In the genomic region with DNA sequence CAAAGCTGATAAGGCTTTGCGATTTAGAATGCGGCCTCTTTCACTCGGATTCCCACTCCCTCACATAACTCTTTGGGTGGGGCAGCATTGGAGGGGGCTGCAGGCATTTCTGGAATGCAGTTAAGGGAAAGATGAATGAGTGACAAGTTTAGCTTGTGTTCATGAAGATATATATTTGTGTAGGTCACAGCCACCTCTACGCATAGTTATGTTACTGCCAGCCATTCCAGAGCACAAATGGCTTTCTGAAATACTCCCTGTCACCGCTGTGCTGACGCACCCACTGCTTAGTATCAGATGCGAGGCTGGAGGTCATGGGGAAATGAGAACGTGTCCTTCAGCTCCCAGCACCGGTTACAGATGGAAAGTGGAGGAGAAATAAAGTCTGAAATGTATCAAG, we compare ENCODE assay signal across 16 cellular contexts. TPM values are rescaled to one million over a fixed set of nuclear protein-coding genes. Genes with fewer than 3 reads are reported as not detected.
A peak's percentile ranks its signal among the peaks of the same experiment; 100 is the strongest.
DNase-seq lines count a peak whose midpoint lies in the region; ATAC-seq and TF ChIP-seq lines count a peak whose summit lies in the region.
"Had no signal": no experiment of that assay in that cellular context is flagged by ENCODE, and none has a peak within 500 bp of the region (broad histone marks: within the 10 kb centered on the region; RNA-seq: fewer than 3 reads in every experiment).

No MANE protein-coding gene starts in this region.

- H3K27me3 Mint-ChIP-seq in CD4-positive, alpha-beta T cell, result no peaks in the 10 kb centered on the region
- no peaks in the 10 kb centered on the region for H3K27me3 Mint-ChIP-seq in neural progenitor cell (ENCODE audit: insufficient read depth, low read depth)

- intact Hi-C loops in CD4-positive, alpha-beta T cell (cut with DNase I, micrococcal nuclease), result no loop called here
- intact Hi-C loops in right cardiac atrium (cut with DNase I), result no loop called here
- intact Hi-C loops in sigmoid colon (cut with DNase I), result no loop called here

- H3K4me1 ChIP-seq in right cardiac atrium (ENCODE audit: control insufficient read depth, insufficient read depth, low read length) (no peaks in the 10 kb centered on the region), neural progenitor cell (no peaks in the 10 kb centered on the region), sigmoid colon (no peaks in the 10 kb centered on the region)

- no peak for TF ChIP-seq POLR2A in sigmoid colon (IDR thresholded peaks at IDR 0.05)

- peaks cover 66% of the 10 kb centered on the region for H3K4me1 Mint-ChIP-seq in CD4-positive, alpha-beta T cell (ENCODE audit: low read depth)
- no peaks in the 10 kb centered on the region for H3K4me1 Mint-ChIP-seq in neural progenitor cell
- H3K4me1 Mint-ChIP-seq: GM23338 had no signal

- TF ChIP-seq EP300 in sigmoid colon (IDR thresholded peaks at IDR 0.05), result no peak

- no peaks in the 10 kb centered on the region for H3K36me3 Mint-ChIP-seq in CD4-positive, alpha-beta T cell (ENCODE audit: low read depth)
- H3K36me3 Mint-ChIP-seq in neural progenitor cell, result no peaks in the 10 kb centered on the region
- H3K36me3 Mint-ChIP-seq: CD4-positive, CD25-positive, alpha-beta regulatory T cell had no signal

- WGBS in right cardiac atrium, result 47% methylated on average over 9 of the region's 9 CpGs
- 25 to 70% methylated on average over 9 of the region's 9 CpGs for WGBS in sigmoid colon, 2 donors

- H3K27me3 ChIP-seq in CD4-positive, alpha-beta T cell (ENCODE audit: control insufficient read depth, insufficient read depth, low read length), result no peaks in the 10 kb centered on the region
- H3K27me3 ChIP-seq in right cardiac atrium (ENCODE audit: control insufficient read depth, insufficient read depth) (no peaks in the 10 kb centered on the region), neural progenitor cell (no peaks in the 10 kb centered on the region), sigmoid colon (no peaks in the 10 kb centered on the region)

- no peaks in the 10 kb centered on the region for H3K9me3 Mint-ChIP-seq in CD4-positive, alpha-beta T cell
- H3K9me3 Mint-ChIP-seq in neural progenitor cell, result no peaks in the 10 kb centered on the region
- H3K9me3 Mint-ChIP-seq: CD4-positive, CD25-positive, alpha-beta regulatory T cell; GM23338 had no signal

- H3K36me3 ChIP-seq in neural progenitor cell (no peaks in the 10 kb centered on the region), sigmoid colon (no peaks in the 10 kb centered on the region)

- H3K79me2 ChIP-seq in neural progenitor cell (ENCODE audit: low read depth), result no peaks in the 10 kb centered on the region

- no peak for DNase-seq in CD4-positive, alpha-beta T cell
- DNase-seq in NCI-H526 (lab: John Stamatoyannopoulos, UW) (peak; percentile 57 to 72), right cardiac atrium (no peak), neural progenitor cell (ENCODE audit: low spot score) (no peak), sigmoid colon (no peak), NCI-H187 (lab: John Stamatoyannopoulos, UW) (no peak)
- DNase-seq: CD4-positive, CD25-positive, alpha-beta regulatory T cell; DMS79; KBM-7; NCI-H1048; NCI-H2107; NCI-H226 had no signal

- H3F3A ChIP-seq in neural progenitor cell (ENCODE audit: low read depth), result no peaks in the 10 kb centered on the region

- peak overlapping the region; percentile 16 for H3K27ac Mint-ChIP-seq in CD4-positive, alpha-beta T cell
- H3K27ac Mint-ChIP-seq in neural progenitor cell, result peak overlapping the region; percentile 60
- H3K27ac Mint-ChIP-seq: GM23338 had no signal

- no peak overlapping the region for H3K4me3 Mint-ChIP-seq in CD4-positive, alpha-beta T cell
- H3K4me3 Mint-ChIP-seq in neural progenitor cell, result no peak overlapping the region
- H3K4me3 Mint-ChIP-seq: GM23338 had no signal

- no peaks in the 10 kb centered on the region for H4K20me1 ChIP-seq in neural progenitor cell (ENCODE audit: low read depth)

- no peak for TF ChIP-seq CTCF in CD4-positive, alpha-beta T cell (IDR thresholded peaks at IDR 0.05)
- TF ChIP-seq CTCF in neural progenitor cell (IDR thresholded peaks at IDR 0.05) (no peak), sigmoid colon (IDR thresholded peaks at IDR 0.05) (no peak)

- ATAC-seq in CD4-positive, alpha-beta T cell (ENCODE audit: poor library complexity), result no peak
- ATAC-seq in right cardiac atrium (peak; percentile 47 to 74), HG03457 (IDR thresholded peaks at IDR 0.05; ENCODE audit: unreplicated experiment) (no peak), GM18861 (IDR thresholded peaks at IDR 0.05; ENCODE audit: unreplicated experiment) (no peak)
- ATAC-seq: GM23338 had no signal

- no peak overlapping the region for H3K4me2 ChIP-seq in neural progenitor cell
- H3K4me2 ChIP-seq: GM23338 had no signal

- CTCF ChIA-PET in CD4-positive, alpha-beta T cell (lab: Charles Lee), result no interaction called here

- H3K4me3 ChIP-seq in right cardiac atrium (ENCODE audit: low read length) (no peak overlapping the region), neural progenitor cell (no peak overlapping the region), sigmoid colon (no peak overlapping the region)
- H3K4me3 ChIP-seq: GM23338 had no signal

- H3K9ac ChIP-seq in neural progenitor cell, result no peak overlapping the region

- no peak overlapping the region for H2AFZ ChIP-seq in neural progenitor cell (replicated peaks)
- H2AFZ ChIP-seq: GM23338 had no signal

- H3K27ac ChIP-seq in CD4-positive, alpha-beta T cell (ENCODE audit: low read depth, low read length), result no peak overlapping the region
- H3K27ac ChIP-seq in right cardiac atrium (ENCODE audit: low read length) (no peak overlapping the region), neural progenitor cell (no peak overlapping the region), sigmoid colon (no peak overlapping the region)
- H3K27ac ChIP-seq: RWPE1 had no signal

- POLR2A ChIA-PET in CD4-positive, alpha-beta T cell (lab: Charles Lee), result no interaction called here

- no peaks in the 10 kb centered on the region for H3K9me3 ChIP-seq in CD4-positive, alpha-beta T cell (ENCODE audit: control insufficient read depth, low read length)
- no peaks in the 10 kb centered on the region for H3K9me3 ChIP-seq in right cardiac atrium (ENCODE audit: control insufficient read depth, low read length)
- H3K9me3 ChIP-seq in neural progenitor cell (ENCODE audit: low read depth), result no peaks in the 10 kb centered on the region
- no peaks in the 10 kb centered on the region for H3K9me3 ChIP-seq in sigmoid colon

RNA-seq across cellular contexts. Expression of gene ATP1A1, which starts 54.1 kb away (rescaled TPM):
- 100 to 1,000 TPM; 251 to 262 TPM for total RNA-seq in CD4-positive, alpha-beta T cell
- total RNA-seq in right cardiac atrium (100 to 1,000 TPM; 166 to 326 (median 226) TPM), neural progenitor cell (ENCODE audit: low replicate concordance) (61.5 and 92.5 TPM in 2 replicates), sigmoid colon (100 to 1,000 TPM in 1 of 4 donors, 10 to 100 TPM in 3; 88.6 to 101 (median 91.8) TPM)
- polyA plus RNA-seq in right cardiac atrium (155 TPM), sigmoid colon (1,000 to 10,000 TPM in 1 of 3 donors, 100 to 1,000 TPM in 2; 260 to 1,099 (median 270) TPM)

Comparison
In these comparisons a context has a peak if more than half of its experiments do, and no peak if none do; other contexts are left out.
1. ATAC-seq: peak in right cardiac atrium (2 of 2); none in CD4-positive, alpha-beta T cell (single experiment), HG03457 (single experiment) and GM18861 (single experiment).
2. DNase-seq: peak in NCI-H526 (2 of 2); none in CD4-positive, alpha-beta T cell (0 of 10), right cardiac atrium (0 of 3), neural progenitor cell (single experiment), sigmoid colon (single experiment) and NCI-H187 (0 of 2).